In the genomic region with DNA sequence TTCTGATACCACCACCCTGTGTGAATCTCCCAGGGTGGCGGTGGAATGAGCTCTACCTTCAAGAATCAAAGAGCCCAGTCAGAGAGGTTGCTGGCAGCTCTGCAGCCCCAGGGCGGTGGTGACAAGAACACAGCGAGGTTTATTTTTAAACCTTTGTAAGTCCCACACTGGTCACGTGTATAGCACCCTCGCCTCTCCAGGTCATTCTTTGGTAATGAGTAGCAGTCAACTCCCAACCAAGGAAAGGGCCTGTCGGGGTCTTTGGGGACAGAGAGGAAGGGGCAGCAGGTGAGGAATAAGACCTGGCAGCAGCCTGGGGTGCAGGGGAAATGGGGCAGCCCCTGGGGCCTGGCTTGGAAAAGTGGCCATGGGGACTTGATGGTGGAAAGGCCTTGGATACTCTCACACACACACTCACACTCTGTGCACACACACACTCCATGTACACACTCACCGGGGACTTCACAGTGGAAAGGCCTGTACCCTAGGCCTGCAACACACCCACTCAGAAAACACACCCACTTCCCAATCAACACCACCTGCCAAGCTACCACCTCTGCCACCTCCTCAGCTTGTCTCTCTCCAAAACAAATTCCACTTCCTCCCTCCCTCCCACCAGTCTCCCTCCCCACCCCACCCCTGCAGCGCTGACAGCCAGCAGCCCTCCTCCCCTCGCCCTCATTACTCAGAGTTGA, we compare ENCODE assay signal across 13 cellular contexts.
A peak's percentile ranks its signal among the peaks of the same experiment; 100 is the strongest.
DNase-seq lines count a peak whose midpoint lies in the region; ATAC-seq, FAIRE-seq and TF ChIP-seq lines count a peak whose summit lies in the region.
"Had no signal": no experiment of that assay in that cellular context is flagged by ENCODE, and none has a peak within 500 bp of the region (broad histone marks: within the 10 kb centered on the region; RNA-seq: fewer than 3 reads in every experiment).

No MANE protein-coding gene starts in this region.

- no peaks in the 10 kb centered on the region for H3K36me3 ChIP-seq in SJSA1
- H3K36me3 ChIP-seq in left ventricle myocardium inferior = no peaks in the 10 kb centered on the region
- no peaks in the 10 kb centered on the region for H3K36me3 ChIP-seq in gastrocnemius medialis
- H3K36me3 ChIP-seq: uterus had no signal

- H3K4me3 ChIP-seq in SJSA1 (no peak overlapping the region), left ventricle myocardium inferior (peak overlapping the region; percentile 17), gastrocnemius medialis (peak overlapping the region in 3 of 4 donors; percentile 4 to 13 (median 11))
- H3K4me3 ChIP-seq: uterus had no signal

- FAIRE-seq in GM18507 (lab: Jason Lieb, UNC) = peak; percentile 77

- TF ChIP-seq CTCF in left ventricle myocardium inferior (IDR thresholded peaks at IDR 0.05; ENCODE audit: borderline replicate concordance) (no peak), gastrocnemius medialis (IDR thresholded peaks at IDR 0.05 in 4 of 5, conservative IDR thresholded peaks at IDR 0.05 in 1 of 5) (no peak)

- H3K4me1 ChIP-seq in SJSA1 (replicated peaks) (peaks cover 20% of the 10 kb centered on the region), left ventricle myocardium inferior (peaks cover 63% of the 10 kb centered on the region), gastrocnemius medialis (peaks cover 41 to 45% of the 10 kb centered on the region in 2 donors)
- H3K4me1 ChIP-seq: uterus had no signal

- DNase-seq in GM18507 (ENCODE audit: extremely low spot score, insufficient read length, low read depth) (no peak), SJSA1 (ENCODE audit: low read depth in 1 of 2, low spot score in 2 of 2) (peak in 1 of 2 experiments; percentile 38), left ventricle myocardium inferior (peak; percentile 63), gastrocnemius medialis (peak; percentile 75 to 89), NCI-H2196 treated with DMSO at 0.1 percent for 48 hours (lab: John Stamatoyannopoulos, UW; ENCODE audit: unreplicated experiment) (no peak), mucosa of gallbladder (ENCODE audit: low spot score) (no peak), HPDE6-E6E7 (ENCODE audit: extremely low spot score) (no peak)
- DNase-seq: activated CD4-positive, CD25-positive, alpha-beta regulatory T cell treated with anti-CD3 and anti-CD28 coated beads, Interleukin-2, amount 50 U/mL, for 72 hours; activated naive CD4-positive, alpha-beta T cell treated with anti-CD3 and anti-CD28 coated beads for 36 hours; NCI-H2107; uterus had no signal

- H3K9me3 ChIP-seq in SJSA1 (replicated peaks) (no peaks in the 10 kb centered on the region), left ventricle myocardium inferior (replicated peaks) (no peaks in the 10 kb centered on the region), gastrocnemius medialis (no peaks in the 10 kb centered on the region)
- H3K9me3 ChIP-seq: uterus had no signal

- TF ChIP-seq POLR2A in gastrocnemius medialis (IDR thresholded peaks at IDR 0.05) = no peak

- in situ Hi-C loops in gastrocnemius medialis (cut with MboI; ENCODE audit: low sequenced_read_pairs in 4 of 4) = no loop called here

- ATAC-seq in gastrocnemius medialis (peak; percentile 86 to 90), HG03108 (IDR thresholded peaks at IDR 0.05; ENCODE audit: unreplicated experiment) (no peak)
- ATAC-seq: HCT116 had no signal

- H3K27me3 ChIP-seq in SJSA1 (replicated peaks) (no peaks in the 10 kb centered on the region), left ventricle myocardium inferior (ENCODE audit: low read depth) (no peaks in the 10 kb centered on the region), gastrocnemius medialis (no peaks in the 10 kb centered on the region)
- H3K27me3 ChIP-seq: uterus had no signal

- H3K27ac ChIP-seq in SJSA1 (peak overlapping the region; percentile 46; the same call in 1 of the 2 replicates), left ventricle myocardium inferior (replicated peaks) (peak overlapping the region; percentile 90), gastrocnemius medialis (peak overlapping the region; percentile 90 to 94 (median 92))
- H3K27ac ChIP-seq: uterus had no signal

- intact Hi-C loops in left ventricle myocardium inferior (cut with micrococcal nuclease) (no loop called here), gastrocnemius medialis (cut with DNase I; ENCODE audit: low total_unique reads) (loop anchor here (2.0 to 10.0 kb wide), 3 partner anchors 153 to 201 kb away; partner anchors contain the start of gene DPF3)

Comparison
In these comparisons a context has a peak if more than half of its experiments do, and no peak if none do; other contexts are left out.
1. DNase-seq: peak in left ventricle myocardium inferior (single experiment) and gastrocnemius medialis (2 of 2); none in GM18507 (single experiment), NCI-H2196 treated with DMSO at 0.1 percent for 48 hours (single experiment), mucosa of gallbladder (single experiment) and HPDE6-E6E7 (single experiment).
2. Peak in every context shown above with its lines, with median percentiles within 50 percentile points of each other: H3K27ac ChIP-seq.